In genomic region chr19:49929611-49930482, GRCh38 we compare ENCODE assay signal across 8 cellular contexts. TPM values are rescaled to one million over a fixed set of nuclear protein-coding genes. Genes with fewer than 3 reads are reported as not detected.
DNase-seq lines count a peak whose midpoint lies in the region; ATAC-seq and TF ChIP-seq lines count a peak whose summit lies in the region.

No MANE protein-coding gene starts in this region.

- no peak for TF ChIP-seq CTCF in LNCaP clone FGC (IDR thresholded peaks at IDR 0.05; ENCODE audit: control insufficient read depth, extremely low read depth, insufficient read depth)
- TF ChIP-seq CTCF in fibroblast of the aortic adventitia (IDR thresholded peaks at IDR 0.05; ENCODE audit: insufficient read depth, low read length), result peak; percentile 21
- TF ChIP-seq CTCF in nephron (IDR thresholded peaks at IDR 0.05; ENCODE audit: unreplicated experiment in 3 of 3), result peak in 1 of 3 experiments; percentile 21

- H3K9me3 Mint-ChIP-seq in activated T-helper 2 cell treated with anti-CD3 and anti-CD28 coated beads, Interferon-gamma antibody, Interleukin-2, Interleukin-4, amounts not matched to agents 10 μg/mL and 5 μg/mL and 100 μg/mL, durations not matched to agents 14 hours and 24 hours and 36 hours, result no peaks in the 10 kb centered on the region
- no peaks in the 10 kb centered on the region for H3K9me3 Mint-ChIP-seq in nephron

- H3K27ac Mint-ChIP-seq in activated T-helper 2 cell treated with anti-CD3 and anti-CD28 coated beads, Interferon-gamma antibody, Interleukin-2, Interleukin-4, amounts not matched to agents 10 μg/mL and 5 μg/mL and 100 μg/mL, durations not matched to agents 14 hours and 24 hours and 36 hours, result peak overlapping the region; percentile 98
- H3K27ac Mint-ChIP-seq in nephron, result peak overlapping the region; percentile 94 to 98 (median 96)

- ATAC-seq in stimulated activated naive CD8-positive, alpha-beta T cell treated with anti-CD3 and anti-CD28 coated beads, Interleukin-15, Interleukin-2, amounts not matched to agents 100 U/mL and 50 U/mL, for 24 hours, result peak; percentile 89

- peak overlapping the region; percentile 98 for H3K4me3 Mint-ChIP-seq in activated T-helper 2 cell treated with anti-CD3 and anti-CD28 coated beads, Interferon-gamma antibody, Interleukin-2, Interleukin-4, amounts not matched to agents 10 μg/mL and 5 μg/mL and 100 μg/mL, durations not matched to agents 14 hours and 24 hours and 36 hours (ENCODE audit: low read depth)
- peak overlapping the region; percentile 90 to 95 (median 95) for H3K4me3 Mint-ChIP-seq in nephron

- intact Hi-C loops in activated T-helper 2 cell treated with anti-CD3 and anti-CD28 coated beads, Interferon-gamma antibody, Interleukin-2, Interleukin-4, amounts not matched to agents 10 μg/mL and 5 μg/mL and 100 μg/mL, durations not matched to agents 14 hours and 24 hours and 36 hours (cut with micrococcal nuclease), result loop anchor here (2.0 kb wide), 4 partner anchors 33 to 399 kb away; partner anchors contain the start of genes AKT1S1, IL4I1, KCNC3 and RRAS

- H3K4me3 ChIP-seq in LNCaP clone FGC (ENCODE audit: low read depth, low read length) (peak overlapping the region; percentile 89), fibroblast of the aortic adventitia (ENCODE audit: low read depth, low read length) (peak overlapping the region; percentile 100)

- H3K4me1 Mint-ChIP-seq in activated T-helper 2 cell treated with anti-CD3 and anti-CD28 coated beads, Interferon-gamma antibody, Interleukin-2, Interleukin-4, amounts not matched to agents 10 μg/mL and 5 μg/mL and 100 μg/mL, durations not matched to agents 14 hours and 24 hours and 36 hours (ENCODE audit: low read depth), result peaks cover 36% of the 10 kb centered on the region
- H3K4me1 Mint-ChIP-seq in nephron, result peaks cover 24% of the 10 kb centered on the region

- peaks cover 72% of the 10 kb centered on the region for H3K36me3 Mint-ChIP-seq in activated T-helper 2 cell treated with anti-CD3 and anti-CD28 coated beads, Interferon-gamma antibody, Interleukin-2, Interleukin-4, amounts not matched to agents 10 μg/mL and 5 μg/mL and 100 μg/mL, durations not matched to agents 14 hours and 24 hours and 36 hours (ENCODE audit: low read depth)
- peaks cover 41% of the 10 kb centered on the region for H3K36me3 Mint-ChIP-seq in nephron (ENCODE audit: low read depth)

- DNase-seq in Daoy (ENCODE audit: low read depth), result peak; percentile 96
- DNase-seq in GOT3 (lab: John Stamatoyannopoulos, UW), result peak; percentile 69
- peak; percentile 94 for DNase-seq in LNCaP clone FGC (ENCODE audit: low read depth)
- peak; percentile 97 for DNase-seq in RPMI8226
- peak; percentile 92 for DNase-seq in activated T-helper 2 cell treated with anti-CD3 and anti-CD28 coated beads, Interferon-gamma antibody, Interleukin-2, Interleukin-4, amounts not matched to agents 10 μg/mL and 5 μg/mL and 100 μg/mL, durations not matched to agents 14 hours and 24 hours and 36 hours (ENCODE audit: low spot score)
- DNase-seq in fibroblast of the aortic adventitia (ENCODE audit: low read depth), result peak; percentile 98
- DNase-seq in stimulated activated naive CD8-positive, alpha-beta T cell treated with anti-CD3 and anti-CD28 coated beads, Interleukin-15, Interleukin-2, amounts not matched to agents 100 U/mL and 50 U/mL, for 24 hours, result peak; percentile 93

- H3K27me3 Mint-ChIP-seq in activated T-helper 2 cell treated with anti-CD3 and anti-CD28 coated beads, Interferon-gamma antibody, Interleukin-2, Interleukin-4, amounts not matched to agents 10 μg/mL and 5 μg/mL and 100 μg/mL, durations not matched to agents 14 hours and 24 hours and 36 hours (ENCODE audit: low read depth), result no peaks in the 10 kb centered on the region
- H3K27me3 Mint-ChIP-seq in nephron (ENCODE audit: low read depth), result no peaks in the 10 kb centered on the region

RNA-seq across cellular contexts. Expression of gene NUP62, which starts 0.5 kb away (rescaled TPM):
- total RNA-seq in Daoy (2014; rRNA removed; shearing (Covaris generic)), result 92.7 and 95.5 TPM in 2 replicates
- 170 and 178 TPM in 2 replicates for total RNA-seq in activated T-helper 2 cell treated with anti-CD3 and anti-CD28 coated beads, Interferon-gamma antibody, Interleukin-2, Interleukin-4, amounts not matched to agents 10 μg/mL and 5 μg/mL and 100 μg/mL, durations not matched to agents 14 hours and 24 hours and 36 hours
- total RNA-seq in fibroblast of the aortic adventitia (ENCODE audit: low replicate concordance), result 11.3 and 35.4 TPM in 2 replicates

RNA-seq across cellular contexts. Expression of gene ATF5, which starts 0.8 kb away (rescaled TPM):
- total RNA-seq in Daoy (2014; rRNA removed; shearing (Covaris generic)), result 8.9 and 17.4 TPM in 2 replicates
- total RNA-seq in activated T-helper 2 cell treated with anti-CD3 and anti-CD28 coated beads, Interferon-gamma antibody, Interleukin-2, Interleukin-4, amounts not matched to agents 10 μg/mL and 5 μg/mL and 100 μg/mL, durations not matched to agents 14 hours and 24 hours and 36 hours, result 26.0 and 28.3 TPM in 2 replicates
- total RNA-seq in fibroblast of the aortic adventitia (ENCODE audit: low replicate concordance), result 81.5 and 106 TPM in 2 replicates

RNA-seq across cellular contexts. Expression of gene SIGLEC11, which starts 31.1 kb away (rescaled TPM):
- not detected in 2 replicates for total RNA-seq in Daoy (2014; rRNA removed; shearing (Covaris generic))
- total RNA-seq in activated T-helper 2 cell treated with anti-CD3 and anti-CD28 coated beads, Interferon-gamma antibody, Interleukin-2, Interleukin-4, amounts not matched to agents 10 μg/mL and 5 μg/mL and 100 μg/mL, durations not matched to agents 14 hours and 24 hours and 36 hours, result not detected in 2 replicates
- not detected in 2 replicates for total RNA-seq in fibroblast of the aortic adventitia (ENCODE audit: low replicate concordance)

RNA-seq across cellular contexts. Expression of gene IL4I1, which starts 33.2 kb away (rescaled TPM):
- total RNA-seq in Daoy (2014; rRNA removed; shearing (Covaris generic)), result 9.1 and 9.3 TPM in 2 replicates
- 42.3 and 42.4 TPM in 2 replicates for total RNA-seq in activated T-helper 2 cell treated with anti-CD3 and anti-CD28 coated beads, Interferon-gamma antibody, Interleukin-2, Interleukin-4, amounts not matched to agents 10 μg/mL and 5 μg/mL and 100 μg/mL, durations not matched to agents 14 hours and 24 hours and 36 hours
- total RNA-seq in fibroblast of the aortic adventitia (ENCODE audit: low replicate concordance), result 1.1 TPM in 1 of 2 replicates, not detected in the other

RNA-seq across cellular contexts. Expression of gene TBC1D17, which starts 52.3 kb away (rescaled TPM):
- total RNA-seq in Daoy (2014; rRNA removed; shearing (Covaris generic)), result 5.9 and 8.1 TPM in 2 replicates
- 40.0 and 42.3 TPM in 2 replicates for total RNA-seq in activated T-helper 2 cell treated with anti-CD3 and anti-CD28 coated beads, Interferon-gamma antibody, Interleukin-2, Interleukin-4, amounts not matched to agents 10 μg/mL and 5 μg/mL and 100 μg/mL, durations not matched to agents 14 hours and 24 hours and 36 hours
- 16.3 and 17.1 TPM in 2 replicates for total RNA-seq in fibroblast of the aortic adventitia (ENCODE audit: low replicate concordance)

Comparison
In these comparisons a context has a peak if more than half of its experiments do, and no peak if none do; other contexts are left out.
1. Peak in every context shown above with its lines: DNase-seq, ATAC-seq and H3K4me3 ChIP-seq.